15 cellular contexts compared by ENCODE assay signal in the genomic region with DNA sequence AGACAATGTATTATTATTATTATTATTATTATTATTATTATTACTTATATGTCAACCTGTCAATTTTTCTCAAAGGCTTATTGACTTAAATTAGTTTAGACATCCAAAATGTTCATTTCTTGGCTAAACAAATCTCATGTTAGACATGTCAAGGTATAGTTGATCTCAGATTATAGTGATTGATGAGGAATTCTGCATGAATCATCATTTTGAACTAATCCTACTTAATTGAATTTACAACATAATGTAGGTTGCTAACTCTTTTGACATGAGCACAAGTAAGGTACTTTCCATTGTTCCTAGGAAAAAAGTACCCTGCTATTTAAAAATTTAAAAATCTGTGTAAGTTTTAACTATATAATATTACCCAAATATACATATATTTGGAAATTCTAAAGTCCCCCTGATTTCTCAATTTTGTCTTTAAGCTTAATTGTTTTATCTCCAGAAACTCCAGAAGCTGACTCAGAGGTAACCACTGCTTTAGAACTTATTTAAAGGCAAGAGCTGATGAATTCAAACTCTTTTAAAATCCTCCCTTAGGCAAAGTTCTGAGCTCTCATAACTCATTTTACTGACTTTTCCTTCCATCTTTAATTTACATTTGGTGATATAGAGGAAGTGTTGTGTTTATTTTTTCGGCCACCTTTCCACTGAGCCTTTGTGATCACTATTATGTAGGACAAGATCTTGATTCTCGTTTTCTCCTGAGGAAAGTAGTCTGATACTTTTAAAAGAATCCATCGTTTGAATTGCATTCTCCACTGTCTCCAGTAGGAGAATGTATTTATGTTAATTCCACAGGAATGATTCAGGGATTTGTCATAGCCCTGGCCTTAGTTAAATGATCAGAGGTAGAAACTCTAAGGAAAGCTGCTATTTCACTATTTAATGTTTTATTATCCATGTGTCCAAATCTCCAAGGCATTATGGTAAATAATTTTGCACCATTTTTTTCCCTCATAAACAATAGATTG.
A peak's percentile ranks its signal among the peaks of the same experiment; 100 is the strongest.
DNase-seq lines count a peak whose midpoint lies in the region; ATAC-seq and TF ChIP-seq lines count a peak whose summit lies in the region.
"Had no signal": no experiment of that assay in that cellular context is flagged by ENCODE, and none has a peak within 500 bp of the region (broad histone marks: within the 10 kb centered on the region; RNA-seq: fewer than 3 reads in every experiment).

No MANE protein-coding gene starts in this region.

- DNase-seq in AG09319 (ENCODE audit: extremely low read depth, low read depth) (peak; percentile 27), M059J (ENCODE audit: low read depth) (peak; percentile 27), chondrocyte (ENCODE audit: low spot score) (no peak), myocyte (ENCODE audit: low read depth) (peak; percentile 43), NCI-H146 treated with DMSO at 0.1 percent for 48 hours (lab: John Stamatoyannopoulos, UW; ENCODE audit: unreplicated experiment) (no peak), nephron progenitor cell (no peak)
- DNase-seq in activated CD4-positive, CD25-positive, alpha-beta regulatory T cell (lab: John Stamatoyannopoulos, UW), result no peak
- DNase-seq: activated CD4-positive, CD25-positive, alpha-beta regulatory T cell treated with anti-CD3 and anti-CD28 coated beads, Interleukin-2, amount 50 U/mL, for 72 hours; activated CD8-positive, alpha-beta memory T cell treated with anti-CD3 and anti-CD28 coated beads, Interleukin-2, amount 50 U/mL, for 48 hours; NCI-H146; NCI-H510A treated with DMSO at 0.1 percent for 48 hours; pancreas; T-helper 17 cell had no signal

- H3K36me3 Mint-ChIP-seq in chondrocyte (ENCODE audit: low read depth) (no peaks in the 10 kb centered on the region), nephron progenitor cell (ENCODE audit: low read depth) (no peaks in the 10 kb centered on the region)
- H3K36me3 Mint-ChIP-seq: activated naive CD4-positive, alpha-beta T cell treated with anti-CD3 and anti-CD28 coated beads, Interleukin-2, amount 50 U/mL, for 72 hours had no signal

- no peaks in the 10 kb centered on the region for H3K4me1 Mint-ChIP-seq in chondrocyte (ENCODE audit: low read depth)
- no peaks in the 10 kb centered on the region for H3K4me1 Mint-ChIP-seq in nephron progenitor cell
- H3K4me1 Mint-ChIP-seq: T-helper 17 cell had no signal

- H3K4me3 Mint-ChIP-seq in chondrocyte (ENCODE audit: unreplicated experiment) (no peak overlapping the region), nephron progenitor cell (no peak overlapping the region)
- H3K4me3 Mint-ChIP-seq: T-helper 17 cell had no signal

- H3K27ac Mint-ChIP-seq in chondrocyte (ENCODE audit: unreplicated experiment) (no peak overlapping the region), nephron progenitor cell (no peak overlapping the region)
- H3K27ac Mint-ChIP-seq: activated naive CD4-positive, alpha-beta T cell treated with anti-CD3 and anti-CD28 coated beads, Interleukin-2, amount 50 U/mL, for 72 hours; T-helper 17 cell had no signal

- H3K27me3 Mint-ChIP-seq in chondrocyte (ENCODE audit: low read depth), result no peaks in the 10 kb centered on the region
- H3K27me3 Mint-ChIP-seq in nephron progenitor cell (ENCODE audit: low read depth, poor library complexity), result no peaks in the 10 kb centered on the region

- H3K9me3 Mint-ChIP-seq in chondrocyte (ENCODE audit: low read depth) (peaks cover 47% of the 10 kb centered on the region), nephron progenitor cell (no peaks in the 10 kb centered on the region)

- TF ChIP-seq CTCF in AG09319 (IDR thresholded peaks at IDR 0.05; ENCODE audit: low read depth, low read length), result peak; percentile 45
- TF ChIP-seq CTCF in chondrocyte (IDR thresholded peaks at IDR 0.05), result peak; percentile 27
- no peak for TF ChIP-seq CTCF in nephron progenitor cell (IDR thresholded peaks at IDR 0.05)

- ATAC-seq in GM18519 (IDR thresholded peaks at IDR 0.05; ENCODE audit: low FRiP score, unreplicated experiment), result no peak
- ATAC-seq: activated naive CD4-positive, alpha-beta T cell treated with anti-CD3 and anti-CD28 coated beads, Interleukin-2, amount 50 U/mL, for 72 hours; pancreas; T-helper 17 cell had no signal

Comparison
In these comparisons a context has a peak if more than half of its experiments do, and no peak if none do; other contexts are left out.
1. DNase-seq: peak in AG09319 (single experiment), M059J (single experiment) and myocyte (single experiment); none in chondrocyte (single experiment), NCI-H146 treated with DMSO at 0.1 percent for 48 hours (single experiment), activated CD4-positive, CD25-positive, alpha-beta regulatory T cell (0 of 4) and nephron progenitor cell (single experiment).